ENCODE assay signal across 8 cellular contexts in the genomic region with DNA sequence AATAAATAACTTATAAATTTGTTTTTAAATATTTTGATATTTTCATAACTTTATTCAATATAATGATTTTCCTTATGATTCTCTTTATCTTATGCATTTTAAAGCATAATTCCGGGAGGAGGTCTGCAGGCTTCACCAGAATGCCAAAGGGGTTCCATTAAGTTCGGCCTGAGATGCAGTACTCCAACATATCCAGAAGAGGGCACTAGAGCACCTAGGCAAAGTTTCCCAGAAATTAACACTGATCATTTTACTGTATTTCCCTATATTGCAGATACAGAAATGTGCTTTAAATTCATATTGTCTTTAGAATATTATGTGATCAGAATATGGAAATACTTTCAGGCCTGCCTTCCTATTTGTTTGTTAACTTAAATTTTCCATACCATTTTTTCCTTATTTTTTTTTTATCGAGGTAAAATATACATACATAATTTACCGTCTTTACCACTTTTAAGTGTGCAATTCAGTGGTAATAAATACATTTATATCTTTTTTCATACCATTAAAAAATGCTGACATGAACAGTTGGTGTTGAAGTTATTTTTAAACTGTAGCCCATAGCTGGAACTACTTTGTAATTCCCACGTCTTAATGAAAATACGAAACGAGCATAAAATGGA. TPM values are rescaled to one million over a fixed set of nuclear protein-coding genes. Genes with fewer than 3 reads are reported as not detected.
A peak's percentile ranks its signal among the peaks of the same experiment; 100 is the strongest.
DNase-seq lines count a peak whose midpoint lies in the region; ATAC-seq and TF ChIP-seq lines count a peak whose summit lies in the region.

No MANE protein-coding gene starts in this region.

- no peak overlapping the region for H2BK12ac ChIP-seq in mesenchymal stem cell (ENCODE audit: low read length in 2 of 2)

- H3K9me3 ChIP-seq in mesenchymal stem cell (ENCODE audit: control insufficient read depth, low read length) (no peaks in the 10 kb centered on the region), aorta (ENCODE audit: control insufficient read depth, low read length) (no peaks in the 10 kb centered on the region)

- intact Hi-C loops in aorta (cut with DNase I): loop anchor here (5.0 kb wide), 2 partner anchors 60 to 65 kb away; a partner anchor contains a TSS

- H4K8ac ChIP-seq in mesenchymal stem cell (ENCODE audit: low read length): no peak overlapping the region

- DNase-seq in ELF-1 (ENCODE audit: low read depth, low spot score) (peak; percentile 41), NB4 (ENCODE audit: low read depth) (peak; percentile 69), T follicular helper cell (ENCODE audit: low read depth) (peak; percentile 44), dermis microvascular lymphatic vessel endothelial cell (ENCODE audit: low read depth in 2 of 2) (peak; percentile 38 to 62), mesenchymal stem cell (peak; percentile 51), aorta (no peak)

- H3K4me1 ChIP-seq in mesenchymal stem cell (ENCODE audit: control insufficient read depth, insufficient read depth, low read depth, low read length) (no peaks in the 10 kb centered on the region), aorta (ENCODE audit: control insufficient read depth in 1 of 2, insufficient read depth in 2 of 2, low read length in 2 of 2) (no peaks in the 10 kb centered on the region)

- H2BK120ac ChIP-seq in mesenchymal stem cell (ENCODE audit: low read depth, low read length): no peak overlapping the region

- TF ChIP-seq CTCF in 22Rv1 (IDR thresholded peaks at IDR 0.05) (peak; percentile 96), NB4 (IDR thresholded peaks at IDR 0.05; ENCODE audit: low read depth, low read length) (peak; percentile 89)

- H2BK15ac ChIP-seq in mesenchymal stem cell (ENCODE audit: low read depth, poor library complexity, severe bottlenecking): no peak overlapping the region

- H4K91ac ChIP-seq in mesenchymal stem cell (ENCODE audit: low read length): no peak overlapping the region

- no peak overlapping the region for H3K27ac ChIP-seq in 22Rv1
- no peak overlapping the region for H3K27ac ChIP-seq in mesenchymal stem cell (ENCODE audit: low read length, poor library complexity, severe bottlenecking)
- H3K27ac ChIP-seq in aorta (ENCODE audit: low read depth in 1 of 2, low read length in 2 of 2): no peak overlapping the region

- H3K36me3 ChIP-seq in mesenchymal stem cell (ENCODE audit: control insufficient read depth in 1 of 2, insufficient read depth in 2 of 2, low read depth in 1 of 2, low read length in 2 of 2) (no peaks in the 10 kb centered on the region), aorta (ENCODE audit: control insufficient read depth in 1 of 2, insufficient read depth in 2 of 2, low read length in 1 of 2) (no peaks in the 10 kb centered on the region)

- H3K23ac ChIP-seq in mesenchymal stem cell (ENCODE audit: low read length in 2 of 2): no peak overlapping the region

- H3K4ac ChIP-seq in mesenchymal stem cell (ENCODE audit: low read depth in 1 of 2, low read length in 2 of 2): no peak overlapping the region

- peaks cover 18 to 24% of the 10 kb centered on the region in 2 experiments for H3K27me3 ChIP-seq in mesenchymal stem cell (ENCODE audit: control insufficient read depth in 1 of 2, insufficient read depth in 1 of 2, low read length in 2 of 2)
- no peaks in the 10 kb centered on the region for H3K27me3 ChIP-seq in aorta (ENCODE audit: control insufficient read depth in 1 of 2, insufficient read depth in 2 of 2, low read length in 1 of 2)

- H3K4me3 ChIP-seq in NB4 (ENCODE audit: low read depth, low read length): no peak overlapping the region
- H3K4me3 ChIP-seq in mesenchymal stem cell (ENCODE audit: insufficient read depth in 1 of 2, low read depth in 1 of 2, low read length in 2 of 2): no peak overlapping the region
- H3K4me3 ChIP-seq in aorta (ENCODE audit: low read length in 2 of 2): no peak overlapping the region

- no peak overlapping the region for H2AFZ ChIP-seq in mesenchymal stem cell (ENCODE audit: low read depth, low read length)

- no peak overlapping the region for H3K14ac ChIP-seq in mesenchymal stem cell (ENCODE audit: low read length in 2 of 2)

- no peak overlapping the region for H2AK5ac ChIP-seq in mesenchymal stem cell (ENCODE audit: low read length, severe bottlenecking)

- H3K79me1 ChIP-seq in mesenchymal stem cell (replicated peaks; ENCODE audit: low read length, poor library complexity, severe bottlenecking): no peaks in the 10 kb centered on the region

- no peak overlapping the region for H3K18ac ChIP-seq in mesenchymal stem cell (ENCODE audit: low read depth in 1 of 2, low read length in 2 of 2)

- no peak overlapping the region for H3K4me2 ChIP-seq in mesenchymal stem cell (ENCODE audit: low read length, poor library complexity, severe bottlenecking)

- H3K9ac ChIP-seq in mesenchymal stem cell (ENCODE audit: low read length): no peak overlapping the region

- no peak overlapping the region for H2BK5ac ChIP-seq in mesenchymal stem cell (ENCODE audit: low read depth, low read length, poor library complexity, severe bottlenecking)

- WGBS in mesenchymal stem cell: 66% methylated on average over 6 of the region's 7 CpGs
- 63 to 65% methylated on average over 7 of the region's 7 CpGs for WGBS in aorta, 2 donors

- TF ChIP-seq POLR2A in NB4 (IDR thresholded peaks at IDR 0.05; ENCODE audit: extremely low read depth, insufficient read length): no peak

- ATAC-seq in aorta (ENCODE audit: low FRiP score) (peak; percentile 84), HG02623 (IDR thresholded peaks at IDR 0.05; ENCODE audit: unreplicated experiment) (no peak)

RNA-seq across cellular contexts. Expression of a gene that starts 58.9 kb away (rescaled TPM):
- 86.9 and 114 TPM in 2 replicates for total RNA-seq in dermis microvascular lymphatic vessel endothelial cell
- 104 TPM for polyA plus RNA-seq in mesenchymal stem cell (2013, experiment 1 of 2)
- 109 TPM for polyA plus RNA-seq in mesenchymal stem cell (2013, experiment 2 of 2)
- total RNA-seq in aorta: 10 to 100 TPM; 74.5 to 93.3 TPM
- polyA plus RNA-seq in aorta: 10 to 100 TPM; 41.3 to 72.6 TPM

Comparison
In these comparisons a context has a peak if more than half of its experiments do, and no peak if none do; other contexts are left out.
1. DNase-seq: peak in ELF-1 (single experiment), NB4 (single experiment), T follicular helper cell (single experiment), dermis microvascular lymphatic vessel endothelial cell (2 of 2) and mesenchymal stem cell (single experiment); none in aorta (0 of 2).